20 cellular contexts compared by ENCODE assay signal in genomic region chr2:20541651-20542050, GRCh38.
DNase-seq lines count a peak whose midpoint lies in the region; ATAC-seq and TF ChIP-seq lines count a peak whose summit lies in the region.
"Had no signal": no experiment of that assay in that cellular context is flagged by ENCODE, and none has a peak within 500 bp of the region (broad histone marks: within the 10 kb centered on the region; RNA-seq: fewer than 3 reads in every experiment).

No MANE protein-coding gene starts in this region.

- H3K9ac ChIP-seq in mammary epithelial cell (ENCODE audit: insufficient read depth, low read length), result no peak overlapping the region
- H3K9ac ChIP-seq in mesendoderm (ENCODE audit: low read length), result no peak overlapping the region
- H3K9ac ChIP-seq: GM23248 had no signal

- H3K4me2 ChIP-seq in mammary epithelial cell (ENCODE audit: insufficient read depth, low read depth, low read length) (no peak overlapping the region), mesendoderm (ENCODE audit: low read length) (no peak overlapping the region)

- DNase-seq in MCF 10A (ENCODE audit: unreplicated experiment), result peak; percentile 41
- DNase-seq in breast epithelium (ENCODE audit: low spot score in 2 of 2), result no peak
- peak; percentile 40 for DNase-seq in mammary epithelial cell
- no peak for DNase-seq in mesendoderm
- DNase-seq in gastrocnemius medialis, result no peak
- DNase-seq in activated CD8-positive, alpha-beta T cell treated with anti-CD3 and anti-CD28 coated beads, Interleukin-2, amount 10 ng/mL, durations not matched to agents 7 days and 5 days, result no peak
- DNase-seq in head of caudate nucleus, result no peak
- DNase-seq: Calu3, GM23248, H9, NCI-H1092 treated with DMSO at 0.1 percent for 48 hours, NCI-H1436, NCI-H2081 treated with DMSO at 0.1 percent for 48 hours, NCI-H2171 treated with DMSO at 0.1 percent for 48 hours, NCI-H345, NCI-H510A treated with DMSO at 0.1 percent for 48 hours, NCI-H774, RPMI8226, SHP77 treated with DMSO at 0.1 percent for 48 hours had no signal

- H3K27me3 ChIP-seq in breast epithelium, result no peaks in the 10 kb centered on the region
- no peaks in the 10 kb centered on the region for H3K27me3 ChIP-seq in mammary epithelial cell (ENCODE audit: insufficient read depth, low read length)
- H3K27me3 ChIP-seq in mesendoderm (ENCODE audit: insufficient read depth, low read length, poor library complexity), result no peaks in the 10 kb centered on the region
- H3K27me3 ChIP-seq in gastrocnemius medialis, result no peaks in the 10 kb centered on the region

- H2BK5ac ChIP-seq in mesendoderm (ENCODE audit: low read length), result no peak overlapping the region

- no peaks in the 10 kb centered on the region for H3K9me3 Mint-ChIP-seq in MCF 10A (ENCODE audit: unreplicated experiment)
- H3K9me3 Mint-ChIP-seq in activated CD8-positive, alpha-beta T cell treated with anti-CD3 and anti-CD28 coated beads, Interleukin-2, amount 10 ng/mL, durations not matched to agents 7 days and 5 days (ENCODE audit: insufficient read depth), result no peaks in the 10 kb centered on the region

- H4K5ac ChIP-seq in mesendoderm (ENCODE audit: low read length), result no peak overlapping the region

- dilution Hi-C loops in mammary epithelial cell (cut with HindIII; ENCODE audit: low sequenced_read_pairs), result no loop called here

- no peaks in the 10 kb centered on the region for H4K20me1 ChIP-seq in mammary epithelial cell (ENCODE audit: insufficient read depth, low read length)

- H2BK120ac ChIP-seq in mesendoderm (ENCODE audit: low read depth, low read length), result no peak overlapping the region

- H3K18ac ChIP-seq in mesendoderm (ENCODE audit: low read length), result no peak overlapping the region

- H3K4me1 ChIP-seq in breast epithelium (peaks cover 0 to 7% of the 10 kb centered on the region in 2 donors), mammary epithelial cell (ENCODE audit: insufficient read depth, low read length) (peaks cover 8% of the 10 kb centered on the region), mesendoderm (ENCODE audit: control insufficient read depth, low read depth, low read length) (peaks cover 10% of the 10 kb centered on the region), gastrocnemius medialis (peaks cover 54 to 58% of the 10 kb centered on the region in 2 donors)

- H3K23ac ChIP-seq in mesendoderm (ENCODE audit: low read length), result no peak overlapping the region

- TF ChIP-seq POLR2A in breast epithelium (IDR thresholded peaks at IDR 0.05) (no peak), gastrocnemius medialis (IDR thresholded peaks at IDR 0.05) (no peak)

- no peak for TF ChIP-seq CTCF in MCF 10A (IDR thresholded peaks at IDR 0.05; ENCODE audit: unreplicated experiment)
- TF ChIP-seq CTCF in breast epithelium (IDR thresholded peaks at IDR 0.05), result no peak
- TF ChIP-seq CTCF in mammary epithelial cell (conservative IDR thresholded peaks at IDR 0.05 in 1 of 2, IDR thresholded peaks at IDR 0.05 in 1 of 2; ENCODE audit: extremely low read depth in 1 of 2, insufficient read depth in 1 of 2, low read depth in 1 of 2, low read length in 2 of 2), result peak; percentile 30 to 36
- no peak for TF ChIP-seq CTCF in gastrocnemius medialis (IDR thresholded peaks at IDR 0.05 in 4 of 5, conservative IDR thresholded peaks at IDR 0.05 in 1 of 5)

- peaks cover 4% of the 10 kb centered on the region for H3K36me3 Mint-ChIP-seq in MCF 10A (ENCODE audit: insufficient read depth, unreplicated experiment)
- H3K36me3 Mint-ChIP-seq in activated CD8-positive, alpha-beta T cell treated with anti-CD3 and anti-CD28 coated beads, Interleukin-2, amount 10 ng/mL, durations not matched to agents 7 days and 5 days (ENCODE audit: low read depth), result no peaks in the 10 kb centered on the region

- H3K56ac ChIP-seq in mesendoderm (ENCODE audit: low read length), result peak overlapping the region; percentile 11

- H3K27ac ChIP-seq in breast epithelium (no peak overlapping the region), mammary epithelial cell (ENCODE audit: insufficient read depth, low read depth, low read length) (no peak overlapping the region), mesendoderm (ENCODE audit: low read depth, low read length) (no peak overlapping the region), gastrocnemius medialis (peak overlapping the region in 3 of 4 donors; percentile 92 to 96 (median 95))
- H3K27ac ChIP-seq: GM23248 had no signal

- H3K4me3 Mint-ChIP-seq in MCF 10A (ENCODE audit: unreplicated experiment), result no peak overlapping the region
- H3K4me3 Mint-ChIP-seq in activated CD8-positive, alpha-beta T cell treated with anti-CD3 and anti-CD28 coated beads, Interleukin-2, amount 10 ng/mL, durations not matched to agents 7 days and 5 days, result no peak overlapping the region
- H3K4me3 Mint-ChIP-seq: H9 had no signal

- H2BK15ac ChIP-seq in mesendoderm (replicated peaks; ENCODE audit: low read depth), result no peak overlapping the region

- no peak overlapping the region for H4K8ac ChIP-seq in mesendoderm (ENCODE audit: low read depth, low read length)

- H3K79me1 ChIP-seq in mesendoderm (ENCODE audit: low read length), result no peaks in the 10 kb centered on the region

- no peak overlapping the region for H3K4ac ChIP-seq in mesendoderm (ENCODE audit: low read depth, low read length)

- H3K4me3 ChIP-seq in breast epithelium, result no peak overlapping the region
- no peak overlapping the region for H3K4me3 ChIP-seq in mammary epithelial cell (replicated peaks in 1 of 3; ENCODE audit: insufficient read depth in 1 of 3, low read depth in 2 of 3, low read length in 3 of 3)
- H3K4me3 ChIP-seq in mesendoderm (ENCODE audit: low read length), result no peak overlapping the region
- H3K4me3 ChIP-seq in gastrocnemius medialis, result no peak overlapping the region
- H3K4me3 ChIP-seq: GM23248 had no signal

- H3K4me1 Mint-ChIP-seq in MCF 10A (ENCODE audit: insufficient read depth, unreplicated experiment), result peaks cover 19% of the 10 kb centered on the region
- H3K4me1 Mint-ChIP-seq in activated CD8-positive, alpha-beta T cell treated with anti-CD3 and anti-CD28 coated beads, Interleukin-2, amount 10 ng/mL, durations not matched to agents 7 days and 5 days (ENCODE audit: low read depth), result no peaks in the 10 kb centered on the region

- H3K79me2 ChIP-seq in mammary epithelial cell (ENCODE audit: insufficient read depth, low read length) (no peaks in the 10 kb centered on the region), mesendoderm (ENCODE audit: control insufficient read depth, insufficient read depth, low read length) (no peaks in the 10 kb centered on the region)

- peak overlapping the region; percentile 45 for H2AFZ ChIP-seq in mammary epithelial cell (ENCODE audit: low read depth, low read length)
- H2AFZ ChIP-seq: GM23248 had no signal

- BruUV-seq in MCF 10A (replicated peaks; lab: Mats Ljungman, UMichigan), result no TSS peak
- BruUV-seq in mammary epithelial cell (replicated peaks; lab: Mats Ljungman, UMichigan), result no TSS peak

- H3K9me3 ChIP-seq in breast epithelium (no peaks in the 10 kb centered on the region), mammary epithelial cell (replicated peaks; ENCODE audit: insufficient read depth, low read length) (no peaks in the 10 kb centered on the region), gastrocnemius medialis (no peaks in the 10 kb centered on the region)

- CTCF ChIA-PET in MCF 10A (lab: Yijun Ruan, JAX), result interaction anchor here (0.6 to 0.7 kb wide), 5 partner anchors 80 to 1656 kb away, joined by 3 read pairs; no protein-coding TSS in a partner anchor
- CTCF ChIA-PET in mammary epithelial cell (lab: Charles Lee; ENCODE audit: low non-redundant PET), result no interaction called here
- CTCF ChIA-PET in activated CD8-positive, alpha-beta T cell treated with anti-CD3 and anti-CD28 coated beads, Interleukin-2, amount 10 ng/mL, durations not matched to agents 7 days and 5 days (lab: Charles Lee), result no interaction called here

- in situ Hi-C loops in mammary epithelial cell (cut with MboI; ENCODE audit: low sequenced_read_pairs in 2 of 2), result no loop called here
- in situ Hi-C loops in gastrocnemius medialis (cut with MboI; ENCODE audit: low sequenced_read_pairs in 4 of 4), result loop anchor here in 2 of 4 donors (10.0 kb wide), 2 partner anchors 73 to 97 kb away; partner anchors contain the start of gene RHOB (in 1 of the 2)

- no peak overlapping the region for H2AK5ac ChIP-seq in mesendoderm (ENCODE audit: low read length)

- ATAC-seq in gastrocnemius medialis (no peak), GM18517 (IDR thresholded peaks at IDR 0.05; ENCODE audit: unreplicated experiment) (no peak)
- no peak for ATAC-seq in activated CD8-positive, alpha-beta T cell treated with anti-CD3 and anti-CD28 coated beads, Interleukin-2, amount 10 ng/mL, durations not matched to agents 7 days and 5 days

- H3K36me3 ChIP-seq in breast epithelium, result no peaks in the 10 kb centered on the region
- H3K36me3 ChIP-seq in mammary epithelial cell (ENCODE audit: insufficient read depth, low read length), result no peaks in the 10 kb centered on the region
- no peaks in the 10 kb centered on the region for H3K36me3 ChIP-seq in mesendoderm (ENCODE audit: control insufficient read depth, insufficient read depth, low read length)
- no peaks in the 10 kb centered on the region for H3K36me3 ChIP-seq in gastrocnemius medialis

- H3K27ac Mint-ChIP-seq in MCF 10A (ENCODE audit: low read depth, unreplicated experiment), result no peak overlapping the region
- H3K27ac Mint-ChIP-seq in activated CD8-positive, alpha-beta T cell treated with anti-CD3 and anti-CD28 coated beads, Interleukin-2, amount 10 ng/mL, durations not matched to agents 7 days and 5 days, result no peak overlapping the region
- H3K27ac Mint-ChIP-seq: H9 had no signal

- intact Hi-C loops in MCF 10A (cut with micrococcal nuclease) (no loop called here), breast epithelium (cut with DNase I; ENCODE audit: low total_unique reads) (no loop called here), mammary epithelial cell (cut with micrococcal nuclease) (loop anchor here (1.0 to 2.0 kb wide), 2 partner anchors 37 to 93 kb away; no protein-coding TSS in a partner anchor), gastrocnemius medialis (cut with DNase I; ENCODE audit: low total_unique reads) (no loop called here), head of caudate nucleus (cut with DNase I) (no loop called here)

- H3K27me3 Mint-ChIP-seq in MCF 10A (ENCODE audit: insufficient read depth, unreplicated experiment), result no peaks in the 10 kb centered on the region
- H3K27me3 Mint-ChIP-seq in activated CD8-positive, alpha-beta T cell treated with anti-CD3 and anti-CD28 coated beads, Interleukin-2, amount 10 ng/mL, durations not matched to agents 7 days and 5 days (ENCODE audit: low read depth), result no peaks in the 10 kb centered on the region

- WGBS in mammary epithelial cell (ENCODE audit: low coverage, missing lambda C conversion rate), result 15% methylated on average over 5 of the region's 5 CpGs
- no CpG with 5 or more reads among the region's 5 CpGs for WGBS in mesendoderm (ENCODE audit: extremely low coverage, insufficient coverage, low lambda C conversion rate)

- POLR2A ChIA-PET in MCF 10A (lab: Yijun Ruan, JAX), result interaction anchor here (0.6 kb wide), 1 partner anchor 17 kb away, joined by 3 read pairs; no protein-coding TSS in a partner anchor
- POLR2A ChIA-PET in activated CD8-positive, alpha-beta T cell treated with anti-CD3 and anti-CD28 coated beads, Interleukin-2, amount 10 ng/mL, durations not matched to agents 7 days and 5 days (lab: Charles Lee), result no interaction called here

Comparison
In these comparisons a context has a peak if more than half of its experiments do, and no peak if none do; other contexts are left out.
1. DNase-seq: peak in MCF 10A (single experiment) and mammary epithelial cell (single experiment); none in breast epithelium (0 of 2), mesendoderm (single experiment), gastrocnemius medialis (0 of 2), activated CD8-positive, alpha-beta T cell treated with anti-CD3 and anti-CD28 coated beads, Interleukin-2, amount 10 ng/mL, durations not matched to agents 7 days and 5 days (single experiment) and head of caudate nucleus (0 of 42).
2. CTCF ChIP-seq: peak in mammary epithelial cell (2 of 2); none in MCF 10A (single experiment), breast epithelium (0 of 3) and gastrocnemius medialis (0 of 5).
3. H3K27ac ChIP-seq: peak in gastrocnemius medialis (3 of 4); none in breast epithelium (0 of 2), mammary epithelial cell (single experiment) and mesendoderm (single experiment).